ENCODE assay signal across 2 cellular contexts in the genomic region with DNA sequence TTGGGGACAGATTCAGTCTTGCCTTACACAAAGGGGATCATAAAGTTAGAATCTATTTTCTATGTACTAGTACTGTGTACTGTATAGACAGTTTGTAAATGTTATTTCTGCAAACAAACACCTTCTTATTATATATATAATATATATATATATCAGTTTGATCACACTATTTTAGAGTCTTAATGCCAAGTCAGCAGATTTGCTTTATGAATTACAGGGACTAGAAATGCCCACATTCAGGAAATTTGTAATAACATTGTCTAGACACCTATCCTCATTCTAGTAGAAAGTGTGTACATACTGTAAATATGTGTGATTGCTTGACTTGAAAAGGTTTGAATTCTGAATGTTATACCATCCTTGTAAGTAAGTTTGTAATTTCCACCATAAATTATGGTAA.
TF ChIP-seq lines count a peak whose summit lies in the region.

No MANE protein-coding gene starts in this region.

TF ChIP-seq in HepG2, 621 proteins besides CTCF, POLR2A, EP300 and RAD21 (continued from another document):
- TF ChIP-seq, protein P1, sequence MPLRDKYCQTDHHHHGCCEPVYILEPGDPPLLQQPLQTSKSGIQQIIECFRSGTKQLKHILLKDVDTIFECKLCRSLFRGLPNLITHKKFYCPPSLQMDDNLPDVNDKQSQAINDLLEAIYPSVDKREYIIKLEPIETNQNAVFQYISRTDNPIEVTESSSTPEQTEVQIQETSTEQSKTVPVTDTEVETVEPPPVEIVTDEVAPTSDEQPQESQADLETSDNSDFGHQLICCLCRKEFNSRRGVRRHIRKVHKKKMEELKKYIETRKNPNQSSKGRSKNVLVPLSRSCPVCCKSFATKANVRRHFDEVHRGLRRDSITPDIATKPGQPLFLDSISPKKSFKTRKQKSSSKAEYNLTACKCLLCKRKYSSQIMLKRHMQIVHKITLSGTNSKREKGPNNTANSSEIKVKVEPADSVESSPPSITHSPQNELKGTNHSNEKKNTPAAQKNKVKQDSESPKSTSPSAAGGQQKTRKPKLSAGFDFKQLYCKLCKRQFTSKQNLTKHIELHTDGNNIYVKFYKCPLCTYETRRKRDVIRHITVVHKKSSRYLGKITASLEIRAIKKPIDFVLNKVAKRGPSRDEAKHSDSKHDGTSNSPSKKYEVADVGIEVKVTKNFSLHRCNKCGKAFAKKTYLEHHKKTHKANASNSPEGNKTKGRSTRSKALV (CRISPR knock-in tag; IDR thresholded peaks at IDR 0.05) = no peak
- TF ChIP-seq TGIF2 (CRISPR knock-in tag; IDR thresholded peaks at IDR 0.05) = no peak
- peak; percentile 87 to 94 for TF ChIP-seq MAFK (conservative IDR thresholded peaks at IDR 0.05 in 1 of 2, IDR thresholded peaks at IDR 0.05 in 1 of 2; ENCODE audit: low read length in 2 of 2)
- TF ChIP-seq, protein P2, sequence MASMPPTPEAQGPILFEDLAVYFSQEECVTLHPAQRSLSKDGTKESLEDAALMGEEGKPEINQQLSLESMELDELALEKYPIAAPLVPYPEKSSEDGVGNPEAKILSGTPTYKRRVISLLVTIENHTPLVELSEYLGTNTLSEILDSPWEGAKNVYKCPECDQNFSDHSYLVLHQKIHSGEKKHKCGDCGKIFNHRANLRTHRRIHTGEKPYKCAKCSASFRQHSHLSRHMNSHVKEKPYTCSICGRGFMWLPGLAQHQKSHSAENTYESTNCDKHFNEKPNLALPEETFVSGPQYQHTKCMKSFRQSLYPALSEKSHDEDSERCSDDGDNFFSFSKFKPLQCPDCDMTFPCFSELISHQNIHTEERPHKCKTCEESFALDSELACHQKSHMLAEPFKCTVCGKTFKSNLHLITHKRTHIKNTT (CRISPR knock-in tag; IDR thresholded peaks at IDR 0.05) = no peak

TF ChIP-seq in K562, 482 proteins besides CTCF, POLR2A, EP300 and RAD21 (continued from another document):
- TF ChIP-seq, protein P3, sequence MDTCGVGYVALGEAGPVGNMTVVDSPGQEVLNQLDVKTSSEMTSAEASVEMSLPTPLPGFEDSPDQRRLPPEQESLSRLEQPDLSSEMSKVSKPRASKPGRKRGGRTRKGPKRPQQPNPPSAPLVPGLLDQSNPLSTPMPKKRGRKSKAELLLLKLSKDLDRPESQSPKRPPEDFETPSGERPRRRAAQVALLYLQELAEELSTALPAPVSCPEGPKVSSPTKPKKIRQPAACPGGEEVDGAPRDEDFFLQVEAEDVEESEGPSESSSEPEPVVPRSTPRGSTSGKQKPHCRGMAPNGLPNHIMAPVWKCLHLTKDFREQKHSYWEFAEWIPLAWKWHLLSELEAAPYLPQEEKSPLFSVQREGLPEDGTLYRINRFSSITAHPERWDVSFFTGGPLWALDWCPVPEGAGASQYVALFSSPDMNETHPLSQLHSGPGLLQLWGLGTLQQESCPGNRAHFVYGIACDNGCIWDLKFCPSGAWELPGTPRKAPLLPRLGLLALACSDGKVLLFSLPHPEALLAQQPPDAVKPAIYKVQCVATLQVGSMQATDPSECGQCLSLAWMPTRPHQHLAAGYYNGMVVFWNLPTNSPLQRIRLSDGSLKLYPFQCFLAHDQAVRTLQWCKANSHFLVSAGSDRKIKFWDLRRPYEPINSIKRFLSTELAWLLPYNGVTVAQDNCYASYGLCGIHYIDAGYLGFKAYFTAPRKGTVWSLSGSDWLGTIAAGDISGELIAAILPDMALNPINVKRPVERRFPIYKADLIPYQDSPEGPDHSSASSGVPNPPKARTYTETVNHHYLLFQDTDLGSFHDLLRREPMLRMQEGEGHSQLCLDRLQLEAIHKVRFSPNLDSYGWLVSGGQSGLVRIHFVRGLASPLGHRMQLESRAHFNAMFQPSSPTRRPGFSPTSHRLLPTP (IDR thresholded peaks at IDR 0.05; ENCODE audit: borderline replicate concordance, extremely low read depth, insufficient read length) = no peak
- peak; percentile 66; the same call in 1 of the 2 replicates for TF ChIP-seq C11orf30 (IDR thresholded peaks at IDR 0.05; ENCODE audit: low read depth)
- TF ChIP-seq ZNF780A (CRISPR knock-in tag; IDR thresholded peaks at IDR 0.05) = no peak
- peak; percentile 93 for TF ChIP-seq MAFK (IDR thresholded peaks at IDR 0.05; ENCODE audit: low read length)
- TF ChIP-seq SNRNP70 (optimal IDR thresholded peaks at IDR 0.05; ENCODE audit: low read depth, low read length) = no peak
- TF ChIP-seq, protein P4, sequence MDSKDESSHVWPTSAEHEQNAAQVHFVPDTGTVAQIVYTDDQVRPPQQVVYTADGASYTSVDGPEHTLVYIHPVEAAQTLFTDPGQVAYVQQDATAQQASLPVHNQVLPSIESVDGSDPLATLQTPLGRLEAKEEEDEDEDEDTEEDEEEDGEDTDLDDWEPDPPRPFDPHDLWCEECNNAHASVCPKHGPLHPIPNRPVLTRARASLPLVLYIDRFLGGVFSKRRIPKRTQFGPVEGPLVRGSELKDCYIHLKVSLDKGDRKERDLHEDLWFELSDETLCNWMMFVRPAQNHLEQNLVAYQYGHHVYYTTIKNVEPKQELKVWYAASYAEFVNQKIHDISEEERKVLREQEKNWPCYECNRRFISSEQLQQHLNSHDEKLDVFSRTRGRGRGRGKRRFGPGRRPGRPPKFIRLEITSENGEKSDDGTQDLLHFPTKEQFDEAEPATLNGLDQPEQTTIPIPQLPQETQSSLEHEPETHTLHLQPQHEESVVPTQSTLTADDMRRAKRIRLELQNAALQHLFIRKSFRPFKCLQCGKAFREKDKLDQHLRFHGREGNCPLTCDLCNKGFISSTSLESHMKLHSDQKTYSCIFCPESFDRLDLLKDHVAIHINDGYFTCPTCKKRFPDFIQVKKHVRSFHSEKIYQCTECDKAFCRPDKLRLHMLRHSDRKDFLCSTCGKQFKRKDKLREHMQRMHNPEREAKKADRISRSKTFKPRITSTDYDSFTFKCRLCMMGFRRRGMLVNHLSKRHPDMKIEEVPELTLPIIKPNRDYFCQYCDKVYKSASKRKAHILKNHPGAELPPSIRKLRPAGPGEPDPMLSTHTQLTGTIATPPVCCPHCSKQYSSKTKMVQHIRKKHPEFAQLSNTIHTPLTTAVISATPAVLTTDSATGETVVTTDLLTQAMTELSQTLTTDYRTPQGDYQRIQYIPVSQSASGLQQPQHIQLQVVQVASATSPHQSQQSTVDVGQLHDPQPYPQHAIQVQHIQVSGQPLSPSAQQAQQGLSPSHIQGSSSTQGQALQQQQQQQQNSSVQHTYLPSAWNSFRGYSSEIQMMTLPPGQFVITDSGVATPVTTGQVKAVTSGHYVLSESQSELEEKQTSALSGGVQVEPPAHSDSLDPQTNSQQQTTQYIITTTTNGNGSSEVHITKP (IDR thresholded peaks at IDR 0.05; ENCODE audit: partially characterized antibody) = no peak
- no peak for TF ChIP-seq NR1H2 (CRISPR knock-in tag; IDR thresholded peaks at IDR 0.05)
- no peak for TF ChIP-seq PYGO2 (tag; IDR thresholded peaks at IDR 0.05)
- TF ChIP-seq MAFF (IDR thresholded peaks at IDR 0.05; ENCODE audit: low read length) = peak; percentile 85
- TF ChIP-seq MTA1 (IDR thresholded peaks at IDR 0.05; ENCODE audit: borderline replicate concordance) = no peak
- TF ChIP-seq, protein P5, sequence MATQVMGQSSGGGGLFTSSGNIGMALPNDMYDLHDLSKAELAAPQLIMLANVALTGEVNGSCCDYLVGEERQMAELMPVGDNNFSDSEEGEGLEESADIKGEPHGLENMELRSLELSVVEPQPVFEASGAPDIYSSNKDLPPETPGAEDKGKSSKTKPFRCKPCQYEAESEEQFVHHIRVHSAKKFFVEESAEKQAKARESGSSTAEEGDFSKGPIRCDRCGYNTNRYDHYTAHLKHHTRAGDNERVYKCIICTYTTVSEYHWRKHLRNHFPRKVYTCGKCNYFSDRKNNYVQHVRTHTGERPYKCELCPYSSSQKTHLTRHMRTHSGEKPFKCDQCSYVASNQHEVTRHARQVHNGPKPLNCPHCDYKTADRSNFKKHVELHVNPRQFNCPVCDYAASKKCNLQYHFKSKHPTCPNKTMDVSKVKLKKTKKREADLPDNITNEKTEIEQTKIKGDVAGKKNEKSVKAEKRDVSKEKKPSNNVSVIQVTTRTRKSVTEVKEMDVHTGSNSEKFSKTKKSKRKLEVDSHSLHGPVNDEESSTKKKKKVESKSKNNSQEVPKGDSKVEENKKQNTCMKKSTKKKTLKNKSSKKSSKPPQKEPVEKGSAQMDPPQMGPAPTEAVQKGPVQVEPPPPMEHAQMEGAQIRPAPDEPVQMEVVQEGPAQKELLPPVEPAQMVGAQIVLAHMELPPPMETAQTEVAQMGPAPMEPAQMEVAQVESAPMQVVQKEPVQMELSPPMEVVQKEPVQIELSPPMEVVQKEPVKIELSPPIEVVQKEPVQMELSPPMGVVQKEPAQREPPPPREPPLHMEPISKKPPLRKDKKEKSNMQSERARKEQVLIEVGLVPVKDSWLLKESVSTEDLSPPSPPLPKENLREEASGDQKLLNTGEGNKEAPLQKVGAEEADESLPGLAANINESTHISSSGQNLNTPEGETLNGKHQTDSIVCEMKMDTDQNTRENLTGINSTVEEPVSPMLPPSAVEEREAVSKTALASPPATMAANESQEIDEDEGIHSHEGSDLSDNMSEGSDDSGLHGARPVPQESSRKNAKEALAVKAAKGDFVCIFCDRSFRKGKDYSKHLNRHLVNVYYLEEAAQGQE (CRISPR knock-in tag; IDR thresholded peaks at IDR 0.05; ENCODE audit: low read depth) = no peak
- TF ChIP-seq, protein P6, sequence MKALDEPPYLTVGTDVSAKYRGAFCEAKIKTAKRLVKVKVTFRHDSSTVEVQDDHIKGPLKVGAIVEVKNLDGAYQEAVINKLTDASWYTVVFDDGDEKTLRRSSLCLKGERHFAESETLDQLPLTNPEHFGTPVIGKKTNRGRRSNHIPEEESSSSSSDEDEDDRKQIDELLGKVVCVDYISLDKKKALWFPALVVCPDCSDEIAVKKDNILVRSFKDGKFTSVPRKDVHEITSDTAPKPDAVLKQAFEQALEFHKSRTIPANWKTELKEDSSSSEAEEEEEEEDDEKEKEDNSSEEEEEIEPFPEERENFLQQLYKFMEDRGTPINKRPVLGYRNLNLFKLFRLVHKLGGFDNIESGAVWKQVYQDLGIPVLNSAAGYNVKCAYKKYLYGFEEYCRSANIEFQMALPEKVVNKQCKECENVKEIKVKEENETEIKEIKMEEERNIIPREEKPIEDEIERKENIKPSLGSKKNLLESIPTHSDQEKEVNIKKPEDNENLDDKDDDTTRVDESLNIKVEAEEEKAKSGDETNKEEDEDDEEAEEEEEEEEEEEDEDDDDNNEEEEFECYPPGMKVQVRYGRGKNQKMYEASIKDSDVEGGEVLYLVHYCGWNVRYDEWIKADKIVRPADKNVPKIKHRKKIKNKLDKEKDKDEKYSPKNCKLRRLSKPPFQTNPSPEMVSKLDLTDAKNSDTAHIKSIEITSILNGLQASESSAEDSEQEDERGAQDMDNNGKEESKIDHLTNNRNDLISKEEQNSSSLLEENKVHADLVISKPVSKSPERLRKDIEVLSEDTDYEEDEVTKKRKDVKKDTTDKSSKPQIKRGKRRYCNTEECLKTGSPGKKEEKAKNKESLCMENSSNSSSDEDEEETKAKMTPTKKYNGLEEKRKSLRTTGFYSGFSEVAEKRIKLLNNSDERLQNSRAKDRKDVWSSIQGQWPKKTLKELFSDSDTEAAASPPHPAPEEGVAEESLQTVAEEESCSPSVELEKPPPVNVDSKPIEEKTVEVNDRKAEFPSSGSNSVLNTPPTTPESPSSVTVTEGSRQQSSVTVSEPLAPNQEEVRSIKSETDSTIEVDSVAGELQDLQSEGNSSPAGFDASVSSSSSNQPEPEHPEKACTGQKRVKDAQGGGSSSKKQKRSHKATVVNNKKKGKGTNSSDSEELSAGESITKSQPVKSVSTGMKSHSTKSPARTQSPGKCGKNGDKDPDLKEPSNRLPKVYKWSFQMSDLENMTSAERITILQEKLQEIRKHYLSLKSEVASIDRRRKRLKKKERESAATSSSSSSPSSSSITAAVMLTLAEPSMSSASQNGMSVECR (CRISPR knock-in tag; IDR thresholded peaks at IDR 0.05) = no peak
- TF ChIP-seq ZNF316 (IDR thresholded peaks at IDR 0.05) = peak; percentile 80
- no peak for TF ChIP-seq ZNF707 (CRISPR knock-in tag; conservative IDR thresholded peaks at IDR 0.05)
- no peak for TF ChIP-seq ASH1L (IDR thresholded peaks at IDR 0.05; ENCODE audit: borderline replicate concordance, low read depth, partially characterized antibody)
- TF ChIP-seq, protein P7, sequence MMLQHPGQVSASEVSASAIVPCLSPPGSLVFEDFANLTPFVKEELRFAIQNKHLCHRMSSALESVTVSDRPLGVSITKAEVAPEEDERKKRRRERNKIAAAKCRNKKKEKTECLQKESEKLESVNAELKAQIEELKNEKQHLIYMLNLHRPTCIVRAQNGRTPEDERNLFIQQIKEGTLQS (IDR thresholded peaks at IDR 0.05) = no peak
- TF ChIP-seq, protein P7 (CRISPR knock-in tag; conservative IDR thresholded peaks at IDR 0.05) = no peak
- TF ChIP-seq PRMT5 (CRISPR knock-in tag; IDR thresholded peaks at IDR 0.05) = no peak
